9 cellular contexts compared by ENCODE assay signal in the genomic region with DNA sequence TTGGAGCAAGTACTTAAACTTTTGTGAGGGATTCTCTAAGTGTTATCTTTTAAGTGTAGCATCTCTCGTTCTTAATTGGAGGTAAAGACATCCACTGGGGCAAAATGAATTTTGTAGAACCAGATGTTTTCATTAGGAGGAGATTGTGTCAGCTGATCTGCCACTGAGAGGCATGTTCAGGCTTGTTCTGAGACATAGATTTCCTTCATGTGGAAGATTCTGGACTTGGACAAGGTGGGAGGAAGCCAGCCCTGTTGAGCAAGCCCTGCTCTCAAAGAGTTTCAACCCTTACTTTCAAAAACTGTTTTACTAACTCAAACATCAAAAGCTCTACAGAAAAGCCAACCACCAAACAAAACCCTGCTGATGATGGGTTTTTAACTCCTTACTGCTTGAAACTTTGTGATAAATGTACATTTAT. TPM values are rescaled to one million over a fixed set of nuclear protein-coding genes. Genes with fewer than 3 reads are reported as not detected.
DNase-seq lines count a peak whose midpoint lies in the region; ATAC-seq and TF ChIP-seq lines count a peak whose summit lies in the region.
"Had no signal": no experiment of that assay in that cellular context is flagged by ENCODE, and none has a peak within 500 bp of the region (broad histone marks: within the 10 kb centered on the region; RNA-seq: fewer than 3 reads in every experiment).

No MANE protein-coding gene starts in this region.

- peaks cover 79% of the 10 kb centered on the region for H3K4me1 ChIP-seq in vagina

- in situ Hi-C loops in astrocyte of the spinal cord (cut with HindIII; ENCODE audit: low sequenced_read_pairs), result no loop called here

- ATAC-seq in left lobe of liver, result peak; percentile 66
- ATAC-seq in HG02885 (IDR thresholded peaks at IDR 0.05; ENCODE audit: poor library complexity, unreplicated experiment), result no peak

- DNase-seq in activated naive CD4-positive, alpha-beta T cell treated with Interleukin-2 at 50 U/mL for 16 hours, result peak; percentile 33
- DNase-seq in activated naive CD4-positive, alpha-beta T cell (lab: John Stamatoyannopoulos, UW), result no peak
- DNase-seq in astrocyte of the spinal cord (ENCODE audit: low read depth, low spot score) (peak; percentile 60), left lobe of liver (ENCODE audit: low spot score) (no peak), vagina (ENCODE audit: extremely low spot score in 2 of 2) (no peak), GF-D8 (lab: John Stamatoyannopoulos, UW) (no peak)
- DNase-seq in activated CD4-positive, CD25-positive, alpha-beta regulatory T cell (lab: John Stamatoyannopoulos, UW), result no peak

- H3K36me3 ChIP-seq in vagina, result no peaks in the 10 kb centered on the region

- no peak for TF ChIP-seq POLR2A in vagina (IDR thresholded peaks at IDR 0.05)

- no peak overlapping the region for H3K4me3 ChIP-seq in astrocyte of the spinal cord (ENCODE audit: low read depth, low read length)
- H3K4me3 ChIP-seq in vagina, result no peak overlapping the region
- H3K4me3 ChIP-seq: SK-N-MC had no signal

- no peak for TF ChIP-seq CTCF in astrocyte of the spinal cord (IDR thresholded peaks at IDR 0.05; ENCODE audit: low read depth, low read length)
- no peak for TF ChIP-seq CTCF in vagina (IDR thresholded peaks at IDR 0.05)

- peak overlapping the region; percentile 78 for H3K27ac ChIP-seq in vagina
- H3K27ac ChIP-seq: SK-N-MC had no signal

- intact Hi-C loops in vagina (cut with DNase I), result no loop called here

- no peaks in the 10 kb centered on the region for H3K9me3 ChIP-seq in vagina

- no peaks in the 10 kb centered on the region for H3K27me3 ChIP-seq in vagina

RNA-seq across cellular contexts. Expression of a gene that starts 6.5 kb away (rescaled TPM):
- total RNA-seq in left lobe of liver (30.2 TPM), vagina (75.9 TPM)

Comparison
In these comparisons a context has a peak if more than half of its experiments do, and no peak if none do; other contexts are left out.
1. DNase-seq: peak in activated naive CD4-positive, alpha-beta T cell treated with Interleukin-2 at 50 U/mL for 16 hours (single experiment) and astrocyte of the spinal cord (single experiment); none in activated naive CD4-positive, alpha-beta T cell (0 of 4), left lobe of liver (single experiment), vagina (0 of 2), GF-D8 (single experiment) and activated CD4-positive, CD25-positive, alpha-beta regulatory T cell (0 of 4).